ENCODE assay signal across 22 cellular contexts in the genomic region with DNA sequence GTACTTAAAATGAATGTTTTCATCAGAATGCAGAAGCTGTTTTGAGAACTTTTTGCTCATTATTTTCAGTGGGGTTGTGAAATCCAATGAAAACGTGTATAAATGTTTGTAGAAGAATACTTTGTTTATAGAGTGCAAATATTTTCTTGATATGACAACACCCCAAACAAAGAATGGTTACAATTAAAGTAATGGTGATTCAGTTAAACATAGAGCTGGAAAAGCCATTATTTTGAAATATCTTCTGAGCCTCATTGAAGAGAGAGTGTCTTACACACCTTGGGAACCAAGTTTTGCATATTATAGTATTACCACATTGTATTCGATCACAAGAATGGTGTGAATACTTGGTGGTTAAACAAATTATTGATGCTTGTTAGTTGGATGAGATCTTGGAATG. TPM values are rescaled to one million over a fixed set of nuclear protein-coding genes. Genes with fewer than 3 reads are reported as not detected.
DNase-seq lines count a peak whose midpoint lies in the region; ATAC-seq and TF ChIP-seq lines count a peak whose summit lies in the region.
"Had no signal": no experiment of that assay in that cellular context is flagged by ENCODE, and none has a peak within 500 bp of the region (broad histone marks: within the 10 kb centered on the region; RNA-seq: fewer than 3 reads in every experiment).

No MANE protein-coding gene starts in this region.

- WGBS in gastroesophageal sphincter (ENCODE audit: low coverage in 1 of 2), 2 donors: 53 to 57% methylated on average over 2 of the region's 2 CpGs
- WGBS in right lobe of liver (ENCODE audit: insufficient coverage, low coverage, low lambda C conversion rate, missing lambda C conversion rate): 36% methylated on average over 2 of the region's 2 CpGs

- H3K4me3 ChIP-seq in adipocyte (ENCODE audit: low read length) (no peak overlapping the region), gastroesophageal sphincter (no peak overlapping the region), right lobe of liver (no peak overlapping the region)
- H3K4me3 ChIP-seq: BLaER1, HAP-1, SJCRH30 had no signal

- H3K27ac ChIP-seq in gastroesophageal sphincter: peak overlapping the region in 3 of 4 donors; percentile 10 to 32 (median 18)
- H3K27ac ChIP-seq in right lobe of liver: no peak overlapping the region
- H3K27ac ChIP-seq: BLaER1, SJCRH30 had no signal

- TF ChIP-seq POLR2A in gastroesophageal sphincter (IDR thresholded peaks at IDR 0.05): no peak
- TF ChIP-seq POLR2A in right lobe of liver (IDR thresholded peaks at IDR 0.05): no peak

- H3K27me3 ChIP-seq in adipocyte (replicated peaks; ENCODE audit: control insufficient read depth, insufficient read depth, low read length): no peaks in the 10 kb centered on the region
- H3K27me3 ChIP-seq in gastroesophageal sphincter: no peaks in the 10 kb centered on the region
- no peaks in the 10 kb centered on the region for H3K27me3 ChIP-seq in right lobe of liver
- H3K27me3 ChIP-seq: BLaER1, SJCRH30 had no signal

- no peak for TF ChIP-seq CTCF in AG09319 (IDR thresholded peaks at IDR 0.05; ENCODE audit: low read depth, low read length)
- TF ChIP-seq CTCF in gastroesophageal sphincter (IDR thresholded peaks at IDR 0.05): no peak
- TF ChIP-seq CTCF in right lobe of liver (IDR thresholded peaks at IDR 0.05): no peak

- H3K36me3 ChIP-seq in adipocyte (ENCODE audit: control insufficient read depth, insufficient read depth, low read length, severe bottlenecking) (no peaks in the 10 kb centered on the region), gastroesophageal sphincter (no peaks in the 10 kb centered on the region), right lobe of liver (no peaks in the 10 kb centered on the region)
- H3K36me3 ChIP-seq: BLaER1, HAP-1, SJCRH30 had no signal

- intact Hi-C loops in right lobe of liver (cut with DNase I): no loop called here

- no peak for ATAC-seq in gastroesophageal sphincter
- no peak for ATAC-seq in HG02973 (IDR thresholded peaks at IDR 0.05; ENCODE audit: unreplicated experiment)
- no peak for ATAC-seq in right lobe of liver

- TF ChIP-seq EP300 in gastroesophageal sphincter (IDR thresholded peaks at IDR 0.05): no peak

- H3K9ac ChIP-seq in adipocyte (ENCODE audit: low read length): no peak overlapping the region
- H3K9ac ChIP-seq: BLaER1 had no signal

- H3K4me1 ChIP-seq in adipocyte (ENCODE audit: control insufficient read depth, insufficient read depth, low read length): peaks cover 37% of the 10 kb centered on the region
- peaks cover 6 to 94% (median 43%) of the 10 kb centered on the region in 3 donors for H3K4me1 ChIP-seq in gastroesophageal sphincter
- no peaks in the 10 kb centered on the region for H3K4me1 ChIP-seq in right lobe of liver
- H3K4me1 ChIP-seq: SJCRH30 had no signal

- DNase-seq in AG09319 (ENCODE audit: extremely low read depth, low read depth) (peak; percentile 31), GM04503 (ENCODE audit: low read depth) (peak; percentile 88), adipocyte (ENCODE audit: low read depth) (peak; percentile 64), DMS79 treated with DMSO at 0.1 percent for 48 hours (lab: John Stamatoyannopoulos, UW) (no peak), right lobe of liver (no peak), NCI-H1048 (lab: John Stamatoyannopoulos, UW) (no peak)
- DNase-seq: Calu3; CD4-positive, alpha-beta memory T cell; DMS153; GDM1; MV-4-11; NCI-H1417; NCI-H1694 treated with DMSO at 0.1 percent for 48 hours; NCI-H2081 treated with DMSO at 0.1 percent for 48 hours; NCI-H446; NCI-H526; OCI-M1; SJCRH30 had no signal

- H3K9me3 ChIP-seq in adipocyte (ENCODE audit: control insufficient read depth, low read length) (no peaks in the 10 kb centered on the region), gastroesophageal sphincter (no peaks in the 10 kb centered on the region), right lobe of liver (no peaks in the 10 kb centered on the region)
- H3K9me3 ChIP-seq: HAP-1, SJCRH30 had no signal

RNA-seq across cellular contexts. Expression of a gene that starts 48.7 kb away (rescaled TPM):
- 100 to 1,000 TPM; 353 to 606 (median 498) TPM for total RNA-seq in gastroesophageal sphincter
- 100 to 1,000 TPM; 107 to 315 (median 227) TPM for total RNA-seq in right lobe of liver

Comparison
In these comparisons a context has a peak if more than half of its experiments do, and no peak if none do; other contexts are left out.
1. DNase-seq: peak in AG09319 (single experiment), GM04503 (single experiment) and adipocyte (single experiment); none in DMS79 treated with DMSO at 0.1 percent for 48 hours (single experiment), right lobe of liver (0 of 3) and NCI-H1048 (single experiment).
2. H3K27ac ChIP-seq: peak in gastroesophageal sphincter (3 of 4); none in right lobe of liver (0 of 3).